In genomic region chr20:51456511-51457280, GRCh38 we compare ENCODE assay signal across 8 cellular contexts.
DNase-seq lines count a peak whose midpoint lies in the region; ATAC-seq and TF ChIP-seq lines count a peak whose summit lies in the region.

No MANE protein-coding gene starts in this region.

- peak; percentile 96 for DNase-seq in DMS79 treated with DMSO at 0.1 percent for 48 hours (lab: John Stamatoyannopoulos, UW)
- DNase-seq in NCI-H2029 (lab: John Stamatoyannopoulos, UW): peak; percentile 93
- DNase-seq in adrenal gland: peak; percentile 96 to 98 (median 98)
- DNase-seq in heart left ventricle: peak; percentile 94 to 97 (median 96)
- peak; percentile 85 for DNase-seq in pons (ENCODE audit: low spot score)
- no peak for DNase-seq in stimulated activated CD4-positive, alpha-beta T cell treated with anti-CD3 and anti-CD28 coated beads, Interleukin-2, amount 100 ng/mL, for 48 hours

- H3K9me3 ChIP-seq in adrenal gland (replicated peaks in 1 of 3) (no peaks in the 10 kb centered on the region), heart left ventricle (no peaks in the 10 kb centered on the region)

- H3K27me3 ChIP-seq in adrenal gland: no peaks in the 10 kb centered on the region
- no peaks in the 10 kb centered on the region for H3K27me3 ChIP-seq in heart left ventricle

- TF ChIP-seq CTCF in adrenal gland (IDR thresholded peaks at IDR 0.05): no peak
- peak in 1 of 12 donors; percentile 15 for TF ChIP-seq CTCF in heart left ventricle (IDR thresholded peaks at IDR 0.05)

- 12 to 31% (median 14%) methylated on average over 6 to 16 of the region's 16 CpGs for WGBS in adrenal gland, 4 donors
- 18 to 28% (median 26%) methylated on average over 8 to 16 of the region's 16 CpGs for WGBS in heart left ventricle, 4 donors

- peak overlapping the region in 4 of 5 donors; percentile 35 to 85 (median 72) for H3K27ac ChIP-seq in adrenal gland
- peak overlapping the region in 11 of 12 donors; percentile 12 to 82 (median 61) for H3K27ac ChIP-seq in heart left ventricle

- H3K4me1 ChIP-seq in adrenal gland (replicated peaks in 1 of 2): peaks cover 14 to 17% of the 10 kb centered on the region in 2 donors
- peaks cover 2 to 18% (median 14%) of the 10 kb centered on the region in 12 donors for H3K4me1 ChIP-seq in heart left ventricle

- H3K36me3 ChIP-seq in adrenal gland (replicated peaks in 1 of 2): no peaks in the 10 kb centered on the region
- peaks cover 0 to 29% (median 5%) of the 10 kb centered on the region in 9 donors for H3K36me3 ChIP-seq in heart left ventricle

- ATAC-seq in heart left ventricle (peak; percentile 97 to 99 (median 98)), HG02623 (IDR thresholded peaks at IDR 0.05; ENCODE audit: unreplicated experiment) (no peak), HG03565 (IDR thresholded peaks at IDR 0.05; ENCODE audit: unreplicated experiment) (no peak)

- H3K4me3 ChIP-seq in adrenal gland: no peak overlapping the region
- peak overlapping the region in 4 of 12 donors; percentile 3 to 19 (median 10) for H3K4me3 ChIP-seq in heart left ventricle

- intact Hi-C loops in adrenal gland (cut with DNase I) (no loop called here), heart left ventricle (cut with DNase I) (loop anchor here in 7 of 10 donors (5.0 to 10.0 kb wide), 6 partner anchors 64 to 108 kb away; partner anchors contain the start of gene NFATC2 (in 3 of the 7))

- TF ChIP-seq POLR2A in adrenal gland (IDR thresholded peaks at IDR 0.05) (no peak), heart left ventricle (IDR thresholded peaks at IDR 0.05) (no peak)

Comparison
In these comparisons a context has a peak if more than half of its experiments do, and no peak if none do; other contexts are left out.
1. DNase-seq: peak in DMS79 treated with DMSO at 0.1 percent for 48 hours (single experiment), NCI-H2029 (single experiment), adrenal gland (7 of 7), heart left ventricle (5 of 5) and pons (single experiment); none in stimulated activated CD4-positive, alpha-beta T cell treated with anti-CD3 and anti-CD28 coated beads, Interleukin-2, amount 100 ng/mL, for 48 hours (0 of 2).
2. ATAC-seq: peak in heart left ventricle (4 of 4); none in HG02623 (single experiment) and HG03565 (single experiment).
3. intact Hi-C loops: an anchor here in heart left ventricle (5.0 to 10.0 kb wide); none called in adrenal gland.